Comparison of ENCODE assay signal across 17 cellular contexts in the genomic region with DNA sequence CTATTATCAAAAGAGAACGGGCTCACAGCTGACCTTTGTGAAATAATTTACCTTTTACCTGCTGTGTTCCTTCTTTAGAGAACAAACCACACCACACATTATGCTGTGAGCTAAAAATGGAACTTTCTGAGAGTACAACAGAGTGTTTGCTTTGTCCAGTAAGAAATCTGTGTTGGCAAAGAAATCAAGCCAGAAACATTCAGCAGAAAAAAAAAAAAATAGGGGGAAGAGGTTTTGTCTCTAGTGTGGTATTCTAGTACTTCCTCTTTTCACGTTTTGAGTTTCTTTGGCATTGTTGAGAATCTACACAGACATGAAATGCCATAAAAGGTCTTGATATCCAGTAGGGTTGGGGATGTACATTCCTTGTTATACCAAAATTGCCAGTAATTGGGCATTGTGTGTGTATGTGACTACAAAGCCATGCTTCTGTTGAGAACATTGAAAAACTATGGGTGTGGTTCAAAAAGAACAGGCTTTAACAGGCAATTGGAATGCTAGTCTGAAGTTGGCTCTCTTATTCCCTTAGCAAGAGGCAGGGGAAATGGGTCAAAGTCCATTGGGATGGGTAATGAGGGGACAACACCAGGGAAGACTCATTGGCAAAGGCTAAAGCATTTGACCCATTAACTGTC.
DNase-seq lines count a peak whose midpoint lies in the region; ATAC-seq and TF ChIP-seq lines count a peak whose summit lies in the region.
"Had no signal": no experiment of that assay in that cellular context is flagged by ENCODE, and none has a peak within 500 bp of the region (broad histone marks: within the 10 kb centered on the region; RNA-seq: fewer than 3 reads in every experiment).

No MANE protein-coding gene starts in this region.

- TF ChIP-seq CTCF in fibroblast of the aortic adventitia (IDR thresholded peaks at IDR 0.05; ENCODE audit: insufficient read depth, low read length) (no peak), coronary artery (IDR thresholded peaks at IDR 0.05) (no peak), PC-3 (conservative IDR thresholded peaks at IDR 0.05; ENCODE audit: low read depth, low read length) (no peak)

- H3K4me3 Mint-ChIP-seq in effector memory CD8-positive, alpha-beta T cell = no peak overlapping the region
- H3K4me3 Mint-ChIP-seq: CD4-positive, CD25-positive, alpha-beta regulatory T cell had no signal

- H3K27ac Mint-ChIP-seq in effector memory CD8-positive, alpha-beta T cell = no peak overlapping the region
- H3K27ac Mint-ChIP-seq: CD4-positive, CD25-positive, alpha-beta regulatory T cell had no signal

- BruUV-seq in PC-3 (replicated peaks; lab: Mats Ljungman, UMichigan) = no TSS peak

- H3K4me2 ChIP-seq in PC-3 (ENCODE audit: low read length) = no peak overlapping the region

- H3K36me3 Mint-ChIP-seq in effector memory CD8-positive, alpha-beta T cell (ENCODE audit: insufficient read depth) = no peaks in the 10 kb centered on the region
- H3K36me3 Mint-ChIP-seq: CD4-positive, CD25-positive, alpha-beta regulatory T cell had no signal

- no peak overlapping the region for H3K4me3 ChIP-seq in fibroblast of the aortic adventitia (ENCODE audit: low read depth, low read length)
- no peak overlapping the region for H3K4me3 ChIP-seq in coronary artery
- no peak overlapping the region for H3K4me3 ChIP-seq in PC-3 (ENCODE audit: low read length)
- H3K4me3 ChIP-seq: sigmoid colon had no signal

- H3K36me3 ChIP-seq in PC-3 (ENCODE audit: low read depth, low read length) = no peaks in the 10 kb centered on the region
- H3K36me3 ChIP-seq: sigmoid colon had no signal

- peak; percentile 13 for DNase-seq in EH (ENCODE audit: low read depth)
- DNase-seq in NOMO-1 (lab: John Stamatoyannopoulos, UW; ENCODE audit: unreplicated experiment in 2 of 2) = peak; percentile 61 to 85
- DNase-seq in fibroblast of the aortic adventitia (ENCODE audit: low read depth) = peak; percentile 20
- no peak for DNase-seq in effector memory CD8-positive, alpha-beta T cell
- DNase-seq in coronary artery (ENCODE audit: low spot score) = no peak
- DNase-seq in PC-3 = no peak
- DNase-seq in NCI-H524 (lab: John Stamatoyannopoulos, UW) = no peak
- DNase-seq: activated naive CD4-positive, alpha-beta T cell treated with anti-CD3 and anti-CD28 coated beads, Interleukin-2, amount 50 U/mL, for 16 hours; activated T-cell treated with anti-CD3 and anti-CD28 coated beads, Interleukin-2, amount 50 U/mL, for 1 hour; CD4-positive, CD25-positive, alpha-beta regulatory T cell; DMS79 treated with DMSO at 0.1 percent for 48 hours; left colon; NCI-H187; NCI-H345; sigmoid colon; stimulated activated CD4-positive, alpha-beta T cell treated with anti-CD3 and anti-CD28 coated beads, Interleukin-1b, Interleukin-23, amount 100 ng/mL, for 48 hours had no signal

- H3K4me1 ChIP-seq in PC-3 (ENCODE audit: insufficient read depth, low read length) = no peaks in the 10 kb centered on the region
- H3K4me1 ChIP-seq: sigmoid colon had no signal

- no peaks in the 10 kb centered on the region for H3K9me3 Mint-ChIP-seq in effector memory CD8-positive, alpha-beta T cell

- no peaks in the 10 kb centered on the region for H3K9me3 ChIP-seq in PC-3 (ENCODE audit: low read length)
- H3K9me3 ChIP-seq: sigmoid colon had no signal

- no peak overlapping the region for H3K27ac ChIP-seq in coronary artery
- no peak overlapping the region for H3K27ac ChIP-seq in PC-3 (ENCODE audit: low read length)
- H3K27ac ChIP-seq: sigmoid colon had no signal

- H2AFZ ChIP-seq in PC-3 (ENCODE audit: low read length) = no peak overlapping the region

- POLR2A ChIA-PET in PC-3 (lab: Charles Lee; ENCODE audit: unreplicated experiment) = no interaction called here

- CTCF ChIA-PET in PC-3 (lab: Charles Lee) = no interaction called here

- intact Hi-C loops in PC-3 (cut with micrococcal nuclease) = no loop called here

- H3K9me2 ChIP-seq in PC-3 (replicated peaks; ENCODE audit: low read length) = no peaks in the 10 kb centered on the region

- H3K4me1 Mint-ChIP-seq in effector memory CD8-positive, alpha-beta T cell (ENCODE audit: low read depth in 2 of 2) = no peaks in the 10 kb centered on the region
- H3K4me1 Mint-ChIP-seq: CD4-positive, CD25-positive, alpha-beta regulatory T cell had no signal

- H3K27me3 ChIP-seq in PC-3 (ENCODE audit: low read length) = no peaks in the 10 kb centered on the region
- H3K27me3 ChIP-seq: sigmoid colon had no signal

- no peak overlapping the region for H3K9ac ChIP-seq in PC-3 (ENCODE audit: low read length)

- ATAC-seq in HG03060 (IDR thresholded peaks at IDR 0.05; ENCODE audit: low read depth, unreplicated experiment) = peak; percentile 32
- ATAC-seq in effector memory CD8-positive, alpha-beta T cell (replicated peaks) = no peak
- ATAC-seq in PC-3 = no peak
- ATAC-seq: left colon had no signal

- H3F3A ChIP-seq in PC-3 (ENCODE audit: low read length, unreplicated experiment) = no peaks in the 10 kb centered on the region

- peaks cover 7 to 10% of the 10 kb centered on the region in 2 donors for H3K27me3 Mint-ChIP-seq in effector memory CD8-positive, alpha-beta T cell

- no peaks in the 10 kb centered on the region for H4K20me1 ChIP-seq in PC-3 (ENCODE audit: low read length)

- no peaks in the 10 kb centered on the region for H3K79me2 ChIP-seq in PC-3 (ENCODE audit: low read length)

Comparison
In these comparisons a context has a peak if more than half of its experiments do, and no peak if none do; other contexts are left out.
1. DNase-seq: peak in EH (single experiment), NOMO-1 (2 of 2) and fibroblast of the aortic adventitia (single experiment); none in effector memory CD8-positive, alpha-beta T cell (0 of 3), coronary artery (single experiment), PC-3 (single experiment) and NCI-H524 (0 of 2).